Comparison of ENCODE assay signal across 16 cellular contexts in genomic region chr5:144036476-144036875, GRCh38.
A peak's percentile ranks its signal among the peaks of the same experiment; 100 is the strongest.
DNase-seq lines count a peak whose midpoint lies in the region; ATAC-seq and TF ChIP-seq lines count a peak whose summit lies in the region.
"Had no signal": no experiment of that assay in that cellular context is flagged by ENCODE, and none has a peak within 500 bp of the region (broad histone marks: within the 10 kb centered on the region; RNA-seq: fewer than 3 reads in every experiment).

No MANE protein-coding gene starts in this region.

- DNase-seq in LHCN-M2 (ENCODE audit: low read depth) = peak; percentile 64
- peak; percentile 48 for DNase-seq in fibroblast of gingiva (ENCODE audit: low read depth)
- DNase-seq in osteoblast (ENCODE audit: insufficient read length, low spot score, missing footprints) = peak; percentile 49
- no peak for DNase-seq in mesenteric fat pad (ENCODE audit: low spot score)
- DNase-seq in activated CD8-positive, alpha-beta T cell treated with anti-CD3 and anti-CD28 coated beads, Interleukin-2, amount 10 ng/mL, durations not matched to agents 7 days and 5 days = no peak
- no peak for DNase-seq in DMS79 (lab: John Stamatoyannopoulos, UW)
- no peak for DNase-seq in COLO829 (ENCODE audit: low spot score)
- DNase-seq: CD8-positive, alpha-beta T cell; COR-L47; DMS 273 treated with DMSO at 0.1 percent for 48 hours; DMS53; HCEC 1CT had no signal

- no peak for TF ChIP-seq CTCF in osteoblast (IDR thresholded peaks at IDR 0.05; ENCODE audit: extremely low read depth, low read depth, low read length)

- POLR2A ChIA-PET in activated CD8-positive, alpha-beta T cell treated with anti-CD3 and anti-CD28 coated beads, Interleukin-2, amount 10 ng/mL, durations not matched to agents 7 days and 5 days (lab: Charles Lee) = no interaction called here

- peaks cover 12% of the 10 kb centered on the region for H3K27me3 Mint-ChIP-seq in activated CD8-positive, alpha-beta T cell treated with anti-CD3 and anti-CD28 coated beads, Interleukin-2, amount 10 ng/mL, durations not matched to agents 7 days and 5 days (ENCODE audit: low read depth)

- H3K9me3 Mint-ChIP-seq in activated CD8-positive, alpha-beta T cell treated with anti-CD3 and anti-CD28 coated beads, Interleukin-2, amount 10 ng/mL, durations not matched to agents 7 days and 5 days (ENCODE audit: insufficient read depth) = no peaks in the 10 kb centered on the region
- H3K9me3 Mint-ChIP-seq: CD8-positive, alpha-beta T cell; GM23338 had no signal

- H4K20me1 ChIP-seq in osteoblast (ENCODE audit: insufficient read depth, low read length) = no peaks in the 10 kb centered on the region
- H4K20me1 ChIP-seq: BLaER1 treated with 17β-estradiol and CSF1 and Interleukin-3, amounts not matched to agents 10 nM and 100 nM had no signal

- H3K36me3 ChIP-seq in osteoblast (ENCODE audit: insufficient read depth, low read length) = no peaks in the 10 kb centered on the region
- H3K36me3 ChIP-seq: BLaER1 treated with 17β-estradiol and CSF1 and Interleukin-3, amounts not matched to agents 10 nM and 100 nM had no signal

- no peaks in the 10 kb centered on the region for H3K36me3 Mint-ChIP-seq in activated CD8-positive, alpha-beta T cell treated with anti-CD3 and anti-CD28 coated beads, Interleukin-2, amount 10 ng/mL, durations not matched to agents 7 days and 5 days (ENCODE audit: low read depth)
- H3K36me3 Mint-ChIP-seq: CD8-positive, alpha-beta T cell had no signal

- peak overlapping the region; percentile 62 for H3K27ac ChIP-seq in osteoblast (ENCODE audit: low read depth, low read length)
- H3K27ac ChIP-seq: BLaER1 treated with 17β-estradiol and CSF1 and Interleukin-3, amounts not matched to agents 10 nM and 100 nM; HL-60 had no signal

- H3K27ac Mint-ChIP-seq in activated CD8-positive, alpha-beta T cell treated with anti-CD3 and anti-CD28 coated beads, Interleukin-2, amount 10 ng/mL, durations not matched to agents 7 days and 5 days = no peak overlapping the region
- H3K27ac Mint-ChIP-seq: B cell; CD8-positive, alpha-beta T cell; GM23338 had no signal

- H3K9me3 ChIP-seq in osteoblast (ENCODE audit: low read depth, low read length) = no peaks in the 10 kb centered on the region
- H3K9me3 ChIP-seq: BLaER1 treated with 17β-estradiol and CSF1 and Interleukin-3, amounts not matched to agents 10 nM and 100 nM had no signal

- peak overlapping the region; percentile 9 for H3K4me2 ChIP-seq in osteoblast (ENCODE audit: insufficient read depth, low read length)
- H3K4me2 ChIP-seq: BLaER1 treated with 17β-estradiol and CSF1 and Interleukin-3, amounts not matched to agents 10 nM and 100 nM; GM23338 had no signal

- H3K27me3 ChIP-seq in osteoblast (ENCODE audit: insufficient read depth, low read length) = no peaks in the 10 kb centered on the region
- H3K27me3 ChIP-seq: BLaER1 treated with 17β-estradiol and CSF1 and Interleukin-3, amounts not matched to agents 10 nM and 100 nM had no signal

- H2AFZ ChIP-seq in osteoblast (ENCODE audit: low read length) = peak overlapping the region; percentile 75
- H2AFZ ChIP-seq: GM23338 had no signal

- ATAC-seq in activated CD8-positive, alpha-beta T cell treated with anti-CD3 and anti-CD28 coated beads, Interleukin-2, amount 10 ng/mL, durations not matched to agents 7 days and 5 days = no peak
- ATAC-seq: CD8-positive, alpha-beta T cell; GM23338 had no signal

- no peak overlapping the region for H3K4me3 ChIP-seq in osteoblast (ENCODE audit: insufficient read depth, low read length)
- H3K4me3 ChIP-seq: BLaER1 treated with 17β-estradiol and CSF1 and Interleukin-3, amounts not matched to agents 10 nM and 100 nM; GM23338 had no signal

- H3K4me3 Mint-ChIP-seq in activated CD8-positive, alpha-beta T cell treated with anti-CD3 and anti-CD28 coated beads, Interleukin-2, amount 10 ng/mL, durations not matched to agents 7 days and 5 days = no peak overlapping the region
- H3K4me3 Mint-ChIP-seq: B cell; CD8-positive, alpha-beta T cell; GM23338 had no signal

- H3K79me2 ChIP-seq in osteoblast (ENCODE audit: insufficient read depth, low read length) = no peaks in the 10 kb centered on the region

- CTCF ChIA-PET in activated CD8-positive, alpha-beta T cell treated with anti-CD3 and anti-CD28 coated beads, Interleukin-2, amount 10 ng/mL, durations not matched to agents 7 days and 5 days (lab: Charles Lee) = no interaction called here

- no peaks in the 10 kb centered on the region for H3K4me1 Mint-ChIP-seq in activated CD8-positive, alpha-beta T cell treated with anti-CD3 and anti-CD28 coated beads, Interleukin-2, amount 10 ng/mL, durations not matched to agents 7 days and 5 days (ENCODE audit: low read depth)
- H3K4me1 Mint-ChIP-seq: B cell, GM23338 had no signal

- H3K4me1 ChIP-seq in osteoblast (ENCODE audit: insufficient read depth, low read length) = peaks cover 21% of the 10 kb centered on the region
- H3K4me1 ChIP-seq: BLaER1 treated with 17β-estradiol and CSF1 and Interleukin-3, amounts not matched to agents 10 nM and 100 nM had no signal

Comparison
In these comparisons a context has a peak if more than half of its experiments do, and no peak if none do; other contexts are left out.
1. DNase-seq: peak in LHCN-M2 (single experiment), fibroblast of gingiva (single experiment) and osteoblast (single experiment); none in mesenteric fat pad (single experiment), activated CD8-positive, alpha-beta T cell treated with anti-CD3 and anti-CD28 coated beads, Interleukin-2, amount 10 ng/mL, durations not matched to agents 7 days and 5 days (single experiment), DMS79 (single experiment) and COLO829 (single experiment).